Comparison of ENCODE assay signal across 22 cellular contexts in the genomic region with DNA sequence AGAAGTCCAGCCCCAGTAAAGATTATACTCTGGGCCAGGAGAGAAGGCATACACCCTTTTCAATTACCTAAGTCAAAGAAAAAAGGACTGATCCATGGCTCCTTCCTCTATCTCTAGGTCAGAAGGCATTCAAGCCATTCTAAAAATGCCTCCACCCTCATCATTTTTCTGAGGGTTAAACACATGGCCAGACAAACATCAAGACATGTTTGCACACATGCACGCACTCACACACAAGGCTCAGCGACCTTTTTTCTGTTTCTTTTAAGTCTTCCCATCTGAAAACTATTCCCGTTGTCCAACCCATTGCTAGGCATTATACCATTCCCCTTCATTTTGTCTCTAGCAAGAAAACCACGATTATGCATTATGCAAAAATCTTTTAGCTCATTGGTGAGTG.
"Had no signal": no experiment of that assay in that cellular context is flagged by ENCODE, and none has a peak within 500 bp of the region (broad histone marks: within the 10 kb centered on the region; RNA-seq: fewer than 3 reads in every experiment).

No MANE protein-coding gene starts in this region.

- H3K4me3 ChIP-seq: MG63, PC-9, Peyer's patch had no signal

- H3K9ac ChIP-seq: SK-N-SH had no signal

- H3K9me2 ChIP-seq: SK-N-SH had no signal

- FAIRE-seq: HTR-8/SVneo had no signal

- H2AFZ ChIP-seq: PC-9 had no signal

- H3K36me3 ChIP-seq: MG63, Peyer's patch had no signal

- H3K4me2 ChIP-seq: PC-9, SK-N-SH had no signal

- H3K27ac ChIP-seq: HL-60, PC-9, Peyer's patch had no signal

- H3K27me3 ChIP-seq: MG63, Peyer's patch had no signal

- H3K9me3 ChIP-seq: MG63, Peyer's patch, SK-N-SH had no signal

- H3K4me1 ChIP-seq: Peyer's patch had no signal

- DNase-seq: KBM-7, MG63, NCI-H1092, NCI-H1105 treated with DMSO at 0.1 percent for 48 hours, NCI-H1417 treated with DMSO at 0.1 percent for 48 hours, NCI-H146, NCI-H1694 treated with DMSO at 0.1 percent for 48 hours, NCI-H2029, NCI-H2081 treated with DMSO at 0.1 percent for 48 hours, NCI-H2171, NCI-H226, NCI-H446, NCI-H510A, NCI-H69, NCI-H774, PC-9, Peyer's patch, Right ventricle myocardium superior, SK-N-SH, T-helper 1 cell had no signal
